27 cellular contexts compared by ENCODE assay signal in the genomic region with DNA sequence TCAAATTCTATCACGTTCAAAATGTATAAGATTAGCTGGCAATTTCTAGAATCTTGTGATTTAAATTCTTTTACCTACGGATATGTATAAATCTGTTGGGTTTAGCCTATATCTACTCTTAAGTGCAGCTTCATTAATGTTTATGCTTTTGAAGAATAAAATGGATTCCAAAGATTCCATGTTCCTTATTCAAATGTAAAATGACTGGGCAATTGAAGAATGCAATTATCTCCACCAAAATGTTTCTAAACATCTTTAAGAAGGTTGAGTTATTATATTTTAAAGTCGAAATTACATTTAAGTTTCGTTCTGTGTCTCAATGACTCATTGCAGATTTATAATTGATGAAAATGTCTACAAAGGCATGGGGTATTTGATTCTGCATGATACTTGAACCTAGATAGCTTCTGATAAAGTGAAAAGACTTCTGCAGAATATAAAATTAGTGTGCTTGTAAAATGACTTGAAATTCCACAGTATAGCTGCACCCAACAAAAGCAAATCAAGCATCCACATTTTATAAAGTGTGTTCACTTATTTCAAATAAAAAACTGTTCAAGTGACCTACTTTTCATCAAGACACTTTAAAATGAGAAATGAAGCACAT.
"Had no signal": no experiment of that assay in that cellular context is flagged by ENCODE, and none has a peak within 500 bp of the region (broad histone marks: within the 10 kb centered on the region; RNA-seq: fewer than 3 reads in every experiment).

No MANE protein-coding gene starts in this region.

- H3K36me3 ChIP-seq: stomach, suprapubic skin, thoracic aorta, thyroid gland, tibial artery, tibial nerve, transverse colon, upper lobe of left lung, upper lobe of right lung, uterus, vagina had no signal

- DNase-seq: stimulated activated CD4-positive, alpha-beta T cell treated with anti-CD3 and anti-CD28 coated beads, Interleukin-2, amount 100 ng/mL, for 48 hours; stimulated activated CD4-positive, alpha-beta T cell treated with anti-CD3 and anti-CD28 coated beads, Interleukin-4, amount 100 ng/mL, for 1 hour; stimulated activated CD4-positive, alpha-beta T cell treated with anti-CD3 and anti-CD28 coated beads, Interleukin-4, amount 100 ng/mL, for 24 hours; stimulated activated CD4-positive, alpha-beta T cell treated with anti-CD3 and anti-CD28 coated beads, Interleukin-4, amount 100 ng/mL, for 4 hours; stimulated activated CD8-positive, alpha-beta memory T cell treated with anti-CD3 and anti-CD28 coated beads, Interleukin-4, amount 100 ng/mL, for 48 hours; stimulated activated naive B cell treated with anti-CD40 and anti-IgM and Interleukin-4, amounts not matched to agents 10 μg/mL and 1 μg/mL and 100 μg/mL, for 72 hours; stimulated activated naive CD4-positive, alpha-beta T cell; stimulated activated naive CD4-positive, alpha-beta T cell treated with Interleukin-2 at 50 U/mL for 16 hours; stimulated activated naive CD8-positive, alpha-beta T cell treated with anti-CD3 and anti-CD28 coated beads, Interleukin-15, amount 100 ng/mL, for 72 hours; stimulated activated naive CD8-positive, alpha-beta T cell treated with anti-CD3 and anti-CD28 coated beads, Interleukin-15, Interleukin-2, amounts not matched to agents 100 U/mL and 50 U/mL, for 24 hours; stomach; substantia nigra; testis; thyroid gland; tibial artery; transverse colon; trophoblast cell; upper lobe of left lung; upper lobe of right lung; uterus had no signal

- ATAC-seq: stimulated activated effector memory CD8-positive, alpha-beta T cell treated with anti-CD3 and anti-CD28 coated beads, Interleukin-12 subunit alpha, Interleukin-12 subunit beta, amount 100 ng/mL, for 72 hours; stimulated activated memory B cell treated with anti-CD40 and anti-IgM and Interleukin-4, amounts not matched to agents 10 μg/mL and 1 μg/mL and 100 μg/mL, for 72 hours; stimulated activated naive B cell treated with anti-CD40 and anti-IgM and Interleukin-4, amounts not matched to agents 10 μg/mL and 1 μg/mL and 100 μg/mL, for 72 hours; stimulated activated naive CD8-positive, alpha-beta T cell treated with anti-CD3 and anti-CD28 coated beads, Interleukin-15, amount 100 ng/mL, for 72 hours; stimulated activated naive CD8-positive, alpha-beta T cell treated with anti-CD3 and anti-CD28 coated beads, Interleukin-15, Interleukin-2, amounts not matched to agents 100 U/mL and 50 U/mL, for 24 hours; upper lobe of right lung had no signal

- H3K4me1 ChIP-seq: stomach, suprapubic skin, testis, thyroid gland, tibial artery, tibial nerve, transverse colon, upper lobe of left lung, upper lobe of right lung, uterus, vagina had no signal

- H3K4me3 ChIP-seq: stomach, suprapubic skin, testis, thoracic aorta, thyroid gland, tibial artery, tibial nerve, transverse colon, upper lobe of left lung, upper lobe of right lung, uterus, vagina had no signal

- H3K27ac ChIP-seq: stomach, suprapubic skin, testis, thoracic aorta, thyroid gland, tibial artery, tibial nerve, transverse colon, upper lobe of left lung, upper lobe of right lung, uterus, vagina had no signal

- H3K27me3 ChIP-seq: stomach, suprapubic skin, testis, thyroid gland, tibial artery, tibial nerve, transverse colon, upper lobe of left lung, upper lobe of right lung, uterus, vagina had no signal

- FAIRE-seq: urothelium cell line had no signal

- H3K9me3 ChIP-seq: stomach, suprapubic skin, testis, thoracic aorta, thyroid gland, tibial artery, tibial nerve, transverse colon, upper lobe of left lung, upper lobe of right lung, uterus, vagina had no signal
